8 cellular contexts compared by ENCODE assay signal in genomic region chr5:62720036-62720441, GRCh38.
DNase-seq lines count a peak whose midpoint lies in the region; ATAC-seq, FAIRE-seq and TF ChIP-seq lines count a peak whose summit lies in the region.

No MANE protein-coding gene starts in this region.

- H3K4me3 ChIP-seq in BE2C (ENCODE audit: low read depth, low read length): no peak overlapping the region
- H3K4me3 ChIP-seq in adrenal gland: no peak overlapping the region

- ATAC-seq in naive B cell (ENCODE audit: low read depth in 2 of 2): peak; percentile 58 to 65

- TF ChIP-seq POLR2A in GM12891 (IDR thresholded peaks at IDR 0.05; ENCODE audit: low read depth, low read length): no peak
- TF ChIP-seq POLR2A in adrenal gland (IDR thresholded peaks at IDR 0.05): no peak

- H3K27ac ChIP-seq in adrenal gland: no peak overlapping the region

- DNase-seq in BE2C: peak; percentile 40
- peak; percentile 25 for DNase-seq in GM12891 (ENCODE audit: insufficient read length, low spot score)
- DNase-seq in HEK293T (ENCODE audit: extremely low spot score): peak; percentile 46
- DNase-seq in Kasumi-1 (lab: John Stamatoyannopoulos, UW): peak; percentile 28 to 31
- peak in 6 of 7 donors; percentile 8 to 62 (median 24) for DNase-seq in adrenal gland
- no peak for DNase-seq in naive B cell
- no peak for DNase-seq in Ammon's horn (ENCODE audit: low spot score)
- no peak for DNase-seq in T-helper 2 cell treated with Interferon-gamma antibody and Interleukin-4, amounts not matched to agents 5 μg/mL and 100 μg/mL, for 36 hours (ENCODE audit: low spot score)

- FAIRE-seq in GM12891 (lab: Jason Lieb, UNC): peak; percentile 79

- peaks cover 5 to 28% (median 5%) of the 10 kb centered on the region in 3 donors for H3K27me3 Mint-ChIP-seq in naive B cell
- H3K27me3 Mint-ChIP-seq in T-helper 2 cell treated with Interferon-gamma antibody and Interleukin-4, amounts not matched to agents 5 μg/mL and 100 μg/mL, for 36 hours (ENCODE audit: low read depth): peaks cover 24% of the 10 kb centered on the region

- H3K36me3 Mint-ChIP-seq in naive B cell: no peaks in the 10 kb centered on the region
- no peaks in the 10 kb centered on the region for H3K36me3 Mint-ChIP-seq in T-helper 2 cell treated with Interferon-gamma antibody and Interleukin-4, amounts not matched to agents 5 μg/mL and 100 μg/mL, for 36 hours (ENCODE audit: low read depth)

- no peak overlapping the region for H3K4me3 Mint-ChIP-seq in naive B cell
- no peak overlapping the region for H3K4me3 Mint-ChIP-seq in T-helper 2 cell treated with Interferon-gamma antibody and Interleukin-4, amounts not matched to agents 5 μg/mL and 100 μg/mL, for 36 hours

- POLR2A ChIA-PET in HEK293T (lab: Yijun Ruan, JAX): no interaction called here

- H3K36me3 ChIP-seq in BE2C (no peaks in the 10 kb centered on the region), adrenal gland (replicated peaks in 1 of 2) (no peaks in the 10 kb centered on the region)

- H3K9me3 Mint-ChIP-seq in naive B cell: no peaks in the 10 kb centered on the region
- H3K9me3 Mint-ChIP-seq in T-helper 2 cell treated with Interferon-gamma antibody and Interleukin-4, amounts not matched to agents 5 μg/mL and 100 μg/mL, for 36 hours: no peaks in the 10 kb centered on the region

- 45 to 66% (median 50%) methylated on average over 7 of the region's 7 CpGs for WGBS in adrenal gland, 4 donors

- no peaks in the 10 kb centered on the region for H3K9me3 ChIP-seq in BE2C
- no peaks in the 10 kb centered on the region for H3K9me3 ChIP-seq in adrenal gland (replicated peaks in 1 of 3)

- H3K27ac Mint-ChIP-seq in naive B cell: no peak overlapping the region
- H3K27ac Mint-ChIP-seq in T-helper 2 cell treated with Interferon-gamma antibody and Interleukin-4, amounts not matched to agents 5 μg/mL and 100 μg/mL, for 36 hours: no peak overlapping the region

- H3K4me1 ChIP-seq in BE2C (no peaks in the 10 kb centered on the region), adrenal gland (replicated peaks in 1 of 2) (no peaks in the 10 kb centered on the region)

- TF ChIP-seq CTCF in BE2C (IDR thresholded peaks at IDR 0.05; ENCODE audit: low read depth, low read length): peak; percentile 50
- peak in 1 of 6 experiments; percentile 24 for TF ChIP-seq CTCF in adrenal gland (IDR thresholded peaks at IDR 0.05)

- 0 out of 2 replicates have a peak, but pooled peaks cover 2% of the 10 kb centered on the region for H3K27me3 ChIP-seq in BE2C
- H3K27me3 ChIP-seq in adrenal gland: no peaks in the 10 kb centered on the region

- intact Hi-C loops in adrenal gland (cut with DNase I): no loop called here

- CTCF ChIA-PET in HEK293T (lab: Yijun Ruan, JAX): no interaction called here

- H3K4me1 Mint-ChIP-seq in naive B cell: peaks cover 0 to 4% (median 0%) of the 10 kb centered on the region in 3 donors
- peaks cover 3% of the 10 kb centered on the region for H3K4me1 Mint-ChIP-seq in T-helper 2 cell treated with Interferon-gamma antibody and Interleukin-4, amounts not matched to agents 5 μg/mL and 100 μg/mL, for 36 hours (ENCODE audit: low read depth)

TF ChIP-seq in GM12891, 5 proteins besides CTCF, POLR2A, EP300 and RAD21:
- TF ChIP-seq POLR2AphosphoS5 (IDR thresholded peaks at IDR 0.05; ENCODE audit: low read depth, low read length): no peak

TF ChIP-seq in HEK293T, 16 proteins besides CTCF, POLR2A, EP300 and RAD21:
- no peak for TF ChIP-seq ARNT (IDR thresholded peaks at IDR 0.05)
- TF ChIP-seq L3MBTL2 (conservative IDR thresholded peaks at IDR 0.05): peak; percentile 67

Comparison
In these comparisons a context has a peak if more than half of its experiments do, and no peak if none do; other contexts are left out.
1. DNase-seq: peak in BE2C (single experiment), GM12891 (single experiment), HEK293T (single experiment), Kasumi-1 (2 of 2) and adrenal gland (6 of 7); none in naive B cell (single experiment), Ammon's horn (single experiment) and T-helper 2 cell treated with Interferon-gamma antibody and Interleukin-4, amounts not matched to agents 5 μg/mL and 100 μg/mL, for 36 hours (single experiment).